1 cellular context compared by ENCODE assay signal in genomic region chr4:48968814-48969213, GRCh38.
TF ChIP-seq lines count a peak whose summit lies in the region.

No MANE protein-coding gene starts in this region.

TF ChIP-seq in K562, 482 proteins besides CTCF, POLR2A, EP300 and RAD21 (continued from another document):
- TF ChIP-seq, protein P1, sequence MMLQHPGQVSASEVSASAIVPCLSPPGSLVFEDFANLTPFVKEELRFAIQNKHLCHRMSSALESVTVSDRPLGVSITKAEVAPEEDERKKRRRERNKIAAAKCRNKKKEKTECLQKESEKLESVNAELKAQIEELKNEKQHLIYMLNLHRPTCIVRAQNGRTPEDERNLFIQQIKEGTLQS (IDR thresholded peaks at IDR 0.05) = peak; percentile 57; the same call in 1 of the 2 replicates
- TF ChIP-seq, protein P1 (CRISPR knock-in tag; conservative IDR thresholded peaks at IDR 0.05) = no peak
